In genomic region chr13:44932171-44932849, GRCh38 we compare ENCODE assay signal across 11 cellular contexts. TPM values are rescaled to one million over a fixed set of nuclear protein-coding genes. Genes with fewer than 3 reads are reported as not detected.
A peak's percentile ranks its signal among the peaks of the same experiment; 100 is the strongest.
DNase-seq lines count a peak whose midpoint lies in the region; ATAC-seq and TF ChIP-seq lines count a peak whose summit lies in the region.
"Had no signal": no experiment of that assay in that cellular context is flagged by ENCODE, and none has a peak within 500 bp of the region (broad histone marks: within the 10 kb centered on the region; RNA-seq: fewer than 3 reads in every experiment).

No MANE protein-coding gene starts in this region.

- no peak for ATAC-seq in GM18519 (IDR thresholded peaks at IDR 0.05; ENCODE audit: low FRiP score, unreplicated experiment)
- ATAC-seq: stimulated activated naive CD8-positive, alpha-beta T cell treated with anti-CD3 and anti-CD28 coated beads, Interleukin-15, Interleukin-2, amounts not matched to agents 100 U/mL and 50 U/mL, for 24 hours had no signal

- H3K27ac ChIP-seq in SJSA1: peak overlapping the region; percentile 57
- H3K27ac ChIP-seq in esophagus (ENCODE audit: low read depth in 2 of 2, low read length in 1 of 2): peak overlapping the region; percentile 70 to 74
- peak overlapping the region; percentile 4 for H3K27ac ChIP-seq in muscle layer of duodenum (ENCODE audit: low read length)
- H3K27ac ChIP-seq in uterus: peak overlapping the region; percentile 48 to 79
- H3K27ac ChIP-seq in WERI-Rb-1: no peak overlapping the region
- no peak overlapping the region for H3K27ac ChIP-seq in effector memory CD4-positive, alpha-beta T cell (ENCODE audit: insufficient read depth, low read length, poor library complexity, severe bottlenecking)

- H3K4me1 ChIP-seq in SJSA1 (replicated peaks): peaks cover 35% of the 10 kb centered on the region
- H3K4me1 ChIP-seq in esophagus (ENCODE audit: control insufficient read depth in 2 of 2, insufficient read depth in 2 of 2, low read length in 1 of 2): peaks cover 0 to 3% of the 10 kb centered on the region in 2 donors
- H3K4me1 ChIP-seq in muscle layer of duodenum (ENCODE audit: control insufficient read depth in 1 of 2, insufficient read depth in 2 of 2, low read length in 2 of 2): peaks cover 0 to 5% of the 10 kb centered on the region in 2 donors
- H3K4me1 ChIP-seq in uterus: no peaks in the 10 kb centered on the region
- H3K4me1 ChIP-seq in effector memory CD4-positive, alpha-beta T cell (ENCODE audit: control insufficient read depth, insufficient read depth, low read length, poor library complexity, severe bottlenecking): no peaks in the 10 kb centered on the region

- TF ChIP-seq CTCF in uterus (IDR thresholded peaks at IDR 0.05): no peak
- TF ChIP-seq CTCF in WERI-Rb-1 (IDR thresholded peaks at IDR 0.05; ENCODE audit: low read depth, low read length): no peak

- no peak for TF ChIP-seq POLR2A in uterus (IDR thresholded peaks at IDR 0.05)

- intact Hi-C loops in uterus (cut with DNase I; ENCODE audit: low total_unique reads): no loop called here

- 51 to 58% methylated on average over 5 of the region's 5 CpGs for WGBS in esophagus, 2 donors

- H3K27me3 ChIP-seq in SJSA1 (replicated peaks): no peaks in the 10 kb centered on the region
- no peaks in the 10 kb centered on the region for H3K27me3 ChIP-seq in esophagus (ENCODE audit: control insufficient read depth in 1 of 2, insufficient read depth in 2 of 2, low read length in 2 of 2)
- no peaks in the 10 kb centered on the region for H3K27me3 ChIP-seq in muscle layer of duodenum (ENCODE audit: low read depth, low read length)
- H3K27me3 ChIP-seq in uterus: no peaks in the 10 kb centered on the region
- no peaks in the 10 kb centered on the region for H3K27me3 ChIP-seq in WERI-Rb-1 (ENCODE audit: insufficient read depth, low read depth, severe bottlenecking)
- no peaks in the 10 kb centered on the region for H3K27me3 ChIP-seq in effector memory CD4-positive, alpha-beta T cell (replicated peaks; ENCODE audit: control insufficient read depth, insufficient read depth, low read length, poor library complexity, severe bottlenecking)

- no peak for DNase-seq in SJSA1 (ENCODE audit: low read depth in 1 of 2, low spot score in 2 of 2)
- DNase-seq in uterus: no peak
- no peak for DNase-seq in WERI-Rb-1
- DNase-seq in effector memory CD4-positive, alpha-beta T cell: no peak
- DNase-seq: activated T-cell treated with anti-CD3 and anti-CD28 coated beads for 4 hours; NCI-H510A; stimulated activated CD4-positive, alpha-beta T cell treated with anti-CD3 and anti-CD28 coated beads, Interleukin-1b, Interleukin-23, amount 100 ng/mL, for 48 hours; stimulated activated naive CD8-positive, alpha-beta T cell treated with anti-CD3 and anti-CD28 coated beads, Interleukin-15, Interleukin-2, amounts not matched to agents 100 U/mL and 50 U/mL, for 24 hours had no signal

- H3K36me3 ChIP-seq in SJSA1 (no peaks in the 10 kb centered on the region), esophagus (ENCODE audit: control insufficient read depth in 2 of 2, insufficient read depth in 2 of 2, low read length in 1 of 2) (no peaks in the 10 kb centered on the region), muscle layer of duodenum (ENCODE audit: control insufficient read depth in 1 of 2, insufficient read depth in 2 of 2, low read length in 2 of 2) (no peaks in the 10 kb centered on the region), uterus (no peaks in the 10 kb centered on the region), WERI-Rb-1 (no peaks in the 10 kb centered on the region)
- H3K36me3 ChIP-seq in effector memory CD4-positive, alpha-beta T cell (ENCODE audit: control insufficient read depth, insufficient read depth, low read length): no peaks in the 10 kb centered on the region

- H3K4me3 ChIP-seq in SJSA1 (no peak overlapping the region), esophagus (ENCODE audit: low read depth in 1 of 2, low read length in 2 of 2) (no peak overlapping the region), muscle layer of duodenum (ENCODE audit: low read depth in 1 of 2, low read length in 2 of 2) (no peak overlapping the region), uterus (no peak overlapping the region), WERI-Rb-1 (ENCODE audit: low read depth, low read length) (no peak overlapping the region)
- H3K4me3 ChIP-seq in effector memory CD4-positive, alpha-beta T cell (ENCODE audit: insufficient read depth, low read depth, low read length, poor library complexity, severe bottlenecking): no peak overlapping the region

- H3K9me3 ChIP-seq in SJSA1 (replicated peaks) (no peaks in the 10 kb centered on the region), esophagus (ENCODE audit: control insufficient read depth in 2 of 2, insufficient read depth in 1 of 2, low read depth in 1 of 2, low read length in 1 of 2) (no peaks in the 10 kb centered on the region), muscle layer of duodenum (ENCODE audit: control insufficient read depth in 1 of 2, low read length in 2 of 2) (no peaks in the 10 kb centered on the region), uterus (no peaks in the 10 kb centered on the region), WERI-Rb-1 (ENCODE audit: severe bottlenecking) (no peaks in the 10 kb centered on the region)
- no peaks in the 10 kb centered on the region for H3K9me3 ChIP-seq in effector memory CD4-positive, alpha-beta T cell (ENCODE audit: control insufficient read depth, low read length)

RNA-seq across cellular contexts. Expression of gene NUFIP1, which starts 57.0 kb away (rescaled TPM):
- total RNA-seq in SJSA1 (2014; rRNA removed; shearing (Covaris generic)): 3.8 and 7.1 TPM in 2 replicates
- polyA plus RNA-seq in esophagus: 1 to 10 TPM; 1.8 to 3.0 TPM
- total RNA-seq in uterus: 1 to 10 TPM in 2 of 4 donors, under 1 TPM in 2; 0.51 to 7.3 (median 2.9) TPM

RNA-seq across cellular contexts. Expression of gene GPALPP1, which starts 57.0 kb away (rescaled TPM):
- 23.7 and 32.2 TPM in 2 replicates for total RNA-seq in SJSA1 (2014; rRNA removed; shearing (Covaris generic))
- polyA plus RNA-seq in esophagus: 1 to 10 TPM; 5.0 to 8.0 TPM
- 10 to 100 TPM in 3 of 4 donors, 1 to 10 TPM in 1; 8.7 to 55.2 (median 28.1) TPM for total RNA-seq in uterus

Comparison
In these comparisons a context has a peak if more than half of its experiments do, and no peak if none do; other contexts are left out.
1. H3K27ac ChIP-seq: peak in SJSA1 (single experiment), esophagus (2 of 2), muscle layer of duodenum (single experiment) and uterus (2 of 2); none in WERI-Rb-1 (single experiment) and effector memory CD4-positive, alpha-beta T cell (single experiment).